15 cellular contexts compared by ENCODE assay signal in genomic region chr22:27460596-27461347, GRCh38.
A peak's percentile ranks its signal among the peaks of the same experiment; 100 is the strongest.
DNase-seq lines count a peak whose midpoint lies in the region; ATAC-seq and TF ChIP-seq lines count a peak whose summit lies in the region.
"Had no signal": no experiment of that assay in that cellular context is flagged by ENCODE, and none has a peak within 500 bp of the region (broad histone marks: within the 10 kb centered on the region; RNA-seq: fewer than 3 reads in every experiment).

No MANE protein-coding gene starts in this region.

- intact Hi-C loops in sciatic nerve (cut with DNase I) = no loop called here

- in situ Hi-C loops in KBM-7 (cut with MboI; ENCODE audit: low pct_unique_long_range_greater_than_20kb, low sequenced_read_pairs) = no loop called here

- DNase-seq in Daoy (ENCODE audit: low read depth) (peak; percentile 44), amniotic stem cell (lab: John Stamatoyannopoulos, UW) (peak; percentile 42), foreskin keratinocyte (no peak), sciatic nerve (ENCODE audit: low spot score) (no peak), KBM-7 (no peak)
- DNase-seq: activated CD4-positive, alpha-beta T cell treated with anti-CD3 and anti-CD28 coated beads, Interleukin-2, amount 10 ng/mL, durations not matched to agents 24 days and 14 days; activated gamma-delta T cell; CD4-positive, alpha-beta T cell; cortex of kidney; naive thymus-derived CD4-positive, alpha-beta T cell had no signal

- H3K4me1 ChIP-seq in foreskin keratinocyte = peaks cover 34% of the 10 kb centered on the region

- H3K27me3 ChIP-seq in foreskin keratinocyte = no peaks in the 10 kb centered on the region

- no peak for ATAC-seq in foreskin keratinocyte
- ATAC-seq in sciatic nerve = peak; percentile 66
- no peak for ATAC-seq in GM18519 (IDR thresholded peaks at IDR 0.05; ENCODE audit: low FRiP score, unreplicated experiment)
- no peak for ATAC-seq in GM18868 (IDR thresholded peaks at IDR 0.05; ENCODE audit: unreplicated experiment)
- ATAC-seq in HG02852 (IDR thresholded peaks at IDR 0.05; ENCODE audit: unreplicated experiment) = no peak
- ATAC-seq: naive thymus-derived CD4-positive, alpha-beta T cell had no signal

- H3K27ac ChIP-seq in foreskin keratinocyte = peak overlapping the region; percentile 23
- H3K27ac ChIP-seq: HL-60, SK-N-MC had no signal

- no peak for TF ChIP-seq CTCF in foreskin keratinocyte (conservative IDR thresholded peaks at IDR 0.05)

Comparison
In these comparisons a context has a peak if more than half of its experiments do, and no peak if none do; other contexts are left out.
1. DNase-seq: peak in Daoy (single experiment) and amniotic stem cell (single experiment); none in foreskin keratinocyte (0 of 2), sciatic nerve (single experiment) and KBM-7 (single experiment).